ENCODE assay signal across 29 cellular contexts in the genomic region with DNA sequence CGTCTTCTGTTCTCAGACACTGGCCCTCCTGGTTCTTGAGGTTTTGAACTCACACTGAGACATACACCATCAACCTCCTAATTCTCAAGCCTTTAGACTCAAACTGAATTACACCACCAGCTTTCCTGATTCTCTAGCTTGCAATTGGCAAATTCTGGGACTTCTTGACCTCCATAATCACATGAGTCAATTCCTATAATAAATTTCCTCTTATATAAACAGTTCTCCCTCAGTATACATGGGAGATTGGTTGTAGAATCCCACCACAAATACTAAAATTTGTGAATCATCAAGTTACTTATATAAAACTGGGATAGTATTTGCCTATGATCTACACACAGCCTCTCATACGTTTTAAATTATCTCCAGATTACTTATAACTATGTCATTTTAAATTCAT.
"Had no signal": no experiment of that assay in that cellular context is flagged by ENCODE, and none has a peak within 500 bp of the region (broad histone marks: within the 10 kb centered on the region; RNA-seq: fewer than 3 reads in every experiment).

No MANE protein-coding gene starts in this region.

- H3K27ac ChIP-seq: left lung, lower lobe of right lung, neural progenitor cell, ovary, right atrium auricular region, right lobe of liver, tibial nerve, uterus had no signal

- H3K36me3 ChIP-seq: left lung, lower lobe of right lung, neural progenitor cell, ovary, right atrium auricular region, right lobe of liver, tibial nerve, uterus had no signal

- H3K27me3 Mint-ChIP-seq: naive B cell; progenitor cell of endocrine pancreas; stimulated activated memory B cell treated with anti-CD40 and anti-IgM and Interleukin-4, amounts not matched to agents 10 μg/mL and 1 μg/mL and 100 μg/mL, for 72 hours; stimulated activated naive CD8-positive, alpha-beta T cell treated with anti-CD3 and anti-CD28 coated beads, Interleukin-15, amount 100 ng/mL, for 72 hours; type B pancreatic cell had no signal

- H3K9me3 Mint-ChIP-seq: stimulated activated memory B cell treated with anti-CD40 and anti-IgM and Interleukin-4, amounts not matched to agents 10 μg/mL and 1 μg/mL and 100 μg/mL, for 72 hours; type B pancreatic cell had no signal

- H3K27me3 ChIP-seq: left lung, neural progenitor cell, ovary, right atrium auricular region, right lobe of liver, tibial nerve, uterus had no signal

- H2AFZ ChIP-seq: neural progenitor cell had no signal

- H3K9me3 ChIP-seq: left lung, lower lobe of right lung, ovary, right lobe of liver, uterus had no signal

- H3K4me1 ChIP-seq: left lung, lower lobe of right lung, neural progenitor cell, right atrium auricular region, right lobe of liver, tibial nerve, uterus had no signal

- H3K4me1 Mint-ChIP-seq: immature natural killer cell; naive B cell; natural killer cell; nephron progenitor cell; neural progenitor cell; stimulated activated memory B cell treated with anti-CD40 and anti-IgM and Interleukin-4, amounts not matched to agents 10 μg/mL and 1 μg/mL and 100 μg/mL, for 72 hours; stimulated activated naive CD8-positive, alpha-beta T cell treated with anti-CD3 and anti-CD28 coated beads, Interleukin-15, amount 100 ng/mL, for 72 hours had no signal

- H3K27ac Mint-ChIP-seq: immature natural killer cell; naive B cell; natural killer cell; nephron progenitor cell; neural progenitor cell; progenitor cell of endocrine pancreas; stimulated activated memory B cell treated with anti-CD40 and anti-IgM and Interleukin-4, amounts not matched to agents 10 μg/mL and 1 μg/mL and 100 μg/mL, for 72 hours; stimulated activated naive CD8-positive, alpha-beta T cell treated with anti-CD3 and anti-CD28 coated beads, Interleukin-15, amount 100 ng/mL, for 72 hours; type B pancreatic cell had no signal

- FAIRE-seq: islet of Langerhans had no signal

- H3K4me2 ChIP-seq: neural progenitor cell, smooth muscle cell had no signal

- H3K36me3 Mint-ChIP-seq: immature natural killer cell; naive B cell; natural killer cell; neural progenitor cell; stimulated activated memory B cell treated with anti-CD40 and anti-IgM and Interleukin-4, amounts not matched to agents 10 μg/mL and 1 μg/mL and 100 μg/mL, for 72 hours; type B pancreatic cell had no signal

- H3K4me3 ChIP-seq: left lung, lower lobe of right lung, neural progenitor cell, ovary, right atrium auricular region, right lobe of liver, smooth muscle cell, tibial nerve, uterus had no signal

- H3K4me3 Mint-ChIP-seq: immature natural killer cell; naive B cell; natural killer cell; nephron progenitor cell; neural progenitor cell; stimulated activated memory B cell treated with anti-CD40 and anti-IgM and Interleukin-4, amounts not matched to agents 10 μg/mL and 1 μg/mL and 100 μg/mL, for 72 hours; stimulated activated naive CD8-positive, alpha-beta T cell treated with anti-CD3 and anti-CD28 coated beads, Interleukin-15, amount 100 ng/mL, for 72 hours; type B pancreatic cell had no signal

- H3K9ac ChIP-seq: neural progenitor cell had no signal

- DNase-seq: hypothalamus; immature natural killer cell; kidney; left colon; left lung; lower lobe of right lung; mammary epithelial cell; mesenchymal stem cell; naive B cell; natural killer cell; nephron progenitor cell; ovary; right lobe of liver; stimulated activated CD4-positive, alpha-beta T cell treated with anti-CD3 and anti-CD28 coated beads, Interleukin-1b, Interleukin-23, amount 100 ng/mL, for 48 hours; stimulated activated CD4-positive, alpha-beta T cell treated with anti-CD3 and anti-CD28 coated beads, Interleukin-2, amount 100 ng/mL, for 48 hours; stimulated activated CD4-positive, alpha-beta T cell treated with anti-CD3 and anti-CD28 coated beads, Interleukin-4, amount 100 ng/mL, for 4 hours; stimulated activated CD8-positive, alpha-beta memory T cell treated with anti-CD3 and anti-CD28 coated beads, Interleukin-4, amount 100 ng/mL, for 48 hours; stimulated activated naive CD4-positive, alpha-beta T cell treated with Interleukin-2 at 50 U/mL for 16 hours; stimulated activated naive CD8-positive, alpha-beta T cell treated with anti-CD3 and anti-CD28 coated beads, Interleukin-15, amount 100 ng/mL, for 72 hours; substantia nigra; uterus had no signal
